ENCODE assay signal across 20 cellular contexts in genomic region chr6:111598211-111598610, GRCh38. TPM values are rescaled to one million over a fixed set of nuclear protein-coding genes. Genes with fewer than 3 reads are reported as not detected.
DNase-seq lines count a peak whose midpoint lies in the region; ATAC-seq and TF ChIP-seq lines count a peak whose summit lies in the region.
"Had no signal": no experiment of that assay in that cellular context is flagged by ENCODE, and none has a peak within 500 bp of the region (broad histone marks: within the 10 kb centered on the region; RNA-seq: fewer than 3 reads in every experiment).

No MANE protein-coding gene starts in this region.

- H3K27me3 ChIP-seq in BLaER1 (no peaks in the 10 kb centered on the region), sigmoid colon (no peaks in the 10 kb centered on the region)

- peaks cover 30% of the 10 kb centered on the region for H3K4me1 Mint-ChIP-seq in T-helper 17 cell

- DNase-seq in T-helper 17 cell (no peak), left colon (no peak), sigmoid colon (no peak), posterior cingulate gyrus (no peak), T-helper 1 cell (no peak), SW480 (ENCODE audit: low spot score) (no peak)
- DNase-seq: activated T-cell treated with anti-CD3 and anti-CD28 coated beads, Interleukin-2, amount 50 U/mL, for 72 hours; CD4-positive, alpha-beta T cell; cortex of kidney; DMS79; NCI-H1930; PC-9; stimulated activated CD4-positive, alpha-beta T cell treated with anti-CD3 and anti-CD28 coated beads, Interleukin-2, amount 100 ng/mL, for 48 hours; stimulated activated naive CD8-positive, alpha-beta T cell treated with anti-CD3 and anti-CD28 coated beads, Interleukin-15, amount 100 ng/mL, for 72 hours; T-helper 9 cell had no signal

- H3K27ac Mint-ChIP-seq in T-helper 17 cell: peak overlapping the region; percentile 19
- H3K27ac Mint-ChIP-seq: activated naive CD4-positive, alpha-beta T cell treated with anti-CD3 and anti-CD28 coated beads, Interleukin-2, amount 50 U/mL, for 24 hours; activated T-cell treated with anti-CD3 and anti-CD28 coated beads, Interleukin-2, amount 50 U/mL, for 72 hours; CD4-positive, alpha-beta T cell had no signal

- H3K4me2 ChIP-seq in BLaER1: peak overlapping the region; percentile 92; the same call in 1 of the 2 replicates

- H3K9ac ChIP-seq in BLaER1: no peak overlapping the region

- TF ChIP-seq CTCF in sigmoid colon (IDR thresholded peaks at IDR 0.05): no peak

- ATAC-seq in T-helper 17 cell (no peak), left colon (peak; percentile 23), GM21447 (IDR thresholded peaks at IDR 0.05; ENCODE audit: unreplicated experiment) (no peak)
- ATAC-seq: activated CD4-positive, CD25-positive, alpha-beta regulatory T cell treated with anti-CD3 and anti-CD28 coated beads, Interleukin-2, amount 50 U/mL, for 24 hours; activated T-cell treated with anti-CD3 and anti-CD28 coated beads, Interleukin-2, amount 50 U/mL, for 72 hours; stimulated activated naive CD8-positive, alpha-beta T cell treated with anti-CD3 and anti-CD28 coated beads, Interleukin-15, amount 100 ng/mL, for 72 hours had no signal

- H3K27me3 Mint-ChIP-seq in T-helper 17 cell: no peaks in the 10 kb centered on the region
- H3K27me3 Mint-ChIP-seq: activated naive CD4-positive, alpha-beta T cell treated with anti-CD3 and anti-CD28 coated beads, Interleukin-2, amount 50 U/mL, for 24 hours; CD4-positive, alpha-beta T cell; stimulated activated naive CD8-positive, alpha-beta T cell treated with anti-CD3 and anti-CD28 coated beads, Interleukin-15, amount 100 ng/mL, for 72 hours had no signal

- H3K4me3 Mint-ChIP-seq in T-helper 17 cell: no peak overlapping the region
- H3K4me3 Mint-ChIP-seq: activated naive CD4-positive, alpha-beta T cell treated with anti-CD3 and anti-CD28 coated beads, Interleukin-2, amount 50 U/mL, for 24 hours; activated T-cell treated with anti-CD3 and anti-CD28 coated beads, Interleukin-2, amount 50 U/mL, for 72 hours; CD4-positive, alpha-beta T cell; stimulated activated naive CD8-positive, alpha-beta T cell treated with anti-CD3 and anti-CD28 coated beads, Interleukin-15, amount 100 ng/mL, for 72 hours had no signal

- H3K36me3 Mint-ChIP-seq in T-helper 17 cell (ENCODE audit: low read depth): peaks cover 9% of the 10 kb centered on the region

- no peak for TF ChIP-seq EP300 in sigmoid colon (IDR thresholded peaks at IDR 0.05)

- H4K20me1 ChIP-seq in BLaER1: peaks cover 93% of the 10 kb centered on the region

- peaks cover 95% of the 10 kb centered on the region for H3K4me1 ChIP-seq in BLaER1
- H3K4me1 ChIP-seq in sigmoid colon: peaks cover 0 to 68% (median 62%) of the 10 kb centered on the region in 4 donors

- WGBS in sigmoid colon, 2 donors: 8 to 52% methylated on average over 4 of the region's 4 CpGs

- H3K27ac ChIP-seq in BLaER1: peak overlapping the region; percentile 34; the same call in 1 of the 2 replicates
- peak overlapping the region; percentile 30 to 98 (median 80) for H3K27ac ChIP-seq in sigmoid colon
- H3K27ac ChIP-seq: PC-9, SK-N-MC had no signal

- no peak for TF ChIP-seq POLR2A in sigmoid colon (IDR thresholded peaks at IDR 0.05)

- no peak overlapping the region for H3K4me3 ChIP-seq in BLaER1
- H3K4me3 ChIP-seq in sigmoid colon: no peak overlapping the region
- H3K4me3 ChIP-seq: PC-9, SK-N-MC had no signal

- no peaks in the 10 kb centered on the region for H3K9me3 ChIP-seq in BLaER1
- H3K9me3 ChIP-seq in T-helper 17 cell (ENCODE audit: control insufficient read depth, low read length, poor library complexity, severe bottlenecking): no peaks in the 10 kb centered on the region
- H3K9me3 ChIP-seq in sigmoid colon: no peaks in the 10 kb centered on the region

- intact Hi-C loops in left colon (cut with DNase I, micrococcal nuclease) (no loop called here), sigmoid colon (cut with DNase I) (no loop called here), posterior cingulate gyrus (cut with DNase I) (no loop called here)

- peaks cover 89% of the 10 kb centered on the region for H3K36me3 ChIP-seq in BLaER1
- H3K36me3 ChIP-seq in sigmoid colon: no peaks in the 10 kb centered on the region

RNA-seq across cellular contexts. Expression of gene TRAF3IP2, which starts 7.5 kb away (rescaled TPM):
- 10 to 100 TPM; 19.9 to 33.5 TPM for total RNA-seq in T-helper 17 cell
- total RNA-seq in left colon: 10 to 100 TPM; 59.3 to 62.4 TPM
- 10 to 100 TPM; 15.8 to 21.4 (median 17.3) TPM for total RNA-seq in sigmoid colon
- polyA plus RNA-seq in sigmoid colon: 10 to 100 TPM; 39.2 to 58.5 (median 48.0) TPM
